8 cellular contexts compared by ENCODE assay signal in the genomic region with DNA sequence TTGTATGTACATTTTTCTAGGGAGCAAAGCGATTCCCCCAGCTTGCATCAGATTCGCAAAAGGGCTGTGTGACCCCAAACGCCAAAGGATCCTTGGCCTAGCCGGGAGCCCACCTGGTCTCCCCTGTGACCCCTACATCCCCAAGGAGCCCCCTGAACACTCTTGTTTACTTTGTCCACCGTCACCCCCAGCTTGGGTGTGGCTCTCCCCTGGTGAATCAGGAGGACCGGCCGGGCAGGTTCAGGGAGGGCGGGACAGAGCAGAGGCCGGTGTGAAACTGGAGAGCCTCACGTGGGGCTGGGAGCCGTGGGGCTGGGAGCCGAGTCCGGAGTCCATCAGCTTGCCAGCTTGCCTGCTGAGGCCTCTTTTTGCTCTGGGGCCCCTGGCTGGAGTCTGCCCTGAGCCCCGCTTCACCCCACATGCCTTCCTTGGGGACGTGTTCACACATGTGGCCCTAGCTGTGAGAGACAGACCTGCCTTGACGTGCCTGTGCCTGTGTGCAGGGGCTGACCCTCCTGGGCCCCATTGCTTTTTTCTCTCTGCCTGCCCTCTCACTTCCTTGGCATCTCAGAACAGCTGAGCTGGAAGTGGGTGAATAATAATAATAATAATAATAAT. TPM values are rescaled to one million over a fixed set of nuclear protein-coding genes. Genes with fewer than 3 reads are reported as not detected.
DNase-seq lines count a peak whose midpoint lies in the region; ATAC-seq, FAIRE-seq and TF ChIP-seq lines count a peak whose summit lies in the region.

No MANE protein-coding gene starts in this region.

- peak overlapping the region; percentile 58 for H3K18ac ChIP-seq in neuronal stem cell (ENCODE audit: low read length)

- H3K14ac ChIP-seq in neuronal stem cell (ENCODE audit: low read length), result no peak overlapping the region

- no peaks in the 10 kb centered on the region for H3K9me3 ChIP-seq in neuronal stem cell (replicated peaks in 1 of 2; ENCODE audit: control insufficient read depth in 2 of 2, insufficient read depth in 1 of 2, low read depth in 1 of 2, low read length in 2 of 2)

- peaks cover 5 to 29% of the 10 kb centered on the region in 2 donors for H3K36me3 ChIP-seq in neuronal stem cell (replicated peaks in 1 of 2; ENCODE audit: control insufficient read depth in 2 of 2, insufficient read depth in 2 of 2, low read length in 2 of 2)

- H3K4me3 ChIP-seq in foreskin fibroblast (ENCODE audit: low read depth in 1 of 2, low read length in 2 of 2), result peak overlapping the region; percentile 70 to 96
- peak overlapping the region; percentile 66 to 80 for H3K4me3 ChIP-seq in neuronal stem cell (ENCODE audit: low read length in 2 of 2)

- H3K36me3 Mint-ChIP-seq in activated T-cell treated with anti-CD3 and anti-CD28 coated beads, Interleukin-2, amount 50 U/mL, for 24 hours (ENCODE audit: low read depth), result peaks cover 34% of the 10 kb centered on the region

- H3K27me3 Mint-ChIP-seq in activated T-cell treated with anti-CD3 and anti-CD28 coated beads, Interleukin-2, amount 50 U/mL, for 24 hours, result no peaks in the 10 kb centered on the region

- H3K4me1 Mint-ChIP-seq in activated T-cell treated with anti-CD3 and anti-CD28 coated beads, Interleukin-2, amount 50 U/mL, for 24 hours (ENCODE audit: low read depth), result peaks cover 77% of the 10 kb centered on the region

- peak overlapping the region; percentile 61 for H2AK5ac ChIP-seq in neuronal stem cell (ENCODE audit: low read depth, low read length)

- ATAC-seq in GM21515 (IDR thresholded peaks at IDR 0.05; ENCODE audit: unreplicated experiment), result no peak

- H3K4me2 ChIP-seq in neuronal stem cell (ENCODE audit: insufficient read depth, low read length, poor library complexity, severe bottlenecking), result peak overlapping the region; percentile 72

- H2BK12ac ChIP-seq in neuronal stem cell (ENCODE audit: low read length), result no peak overlapping the region

- DNase-seq in D341Med (ENCODE audit: low spot score) (peak; percentile 63), HTR-8/SVneo (ENCODE audit: insufficient read length, low spot score) (peak; percentile 46), foreskin fibroblast (peak; percentile 76 to 88), neuronal stem cell (ENCODE audit: low spot score) (no peak), SKM-1 (lab: John Stamatoyannopoulos, UW; ENCODE audit: unreplicated experiment) (no peak)
- peak; percentile 39 for DNase-seq in activated T-cell treated with anti-CD3 and anti-CD28 coated beads, Interleukin-2, amount 50 U/mL, for 24 hours
- no peak for DNase-seq in stimulated activated naive CD4-positive, alpha-beta T cell treated with Interleukin-2 at 50 U/mL for 16 hours (lab: John Stamatoyannopoulos, UW)

- no peak for TF ChIP-seq CTCF in foreskin fibroblast (IDR thresholded peaks at IDR 0.05; ENCODE audit: low read depth, low read length)

- no peaks in the 10 kb centered on the region for H3K27me3 ChIP-seq in neuronal stem cell (ENCODE audit: control insufficient read depth in 3 of 3, insufficient read depth in 3 of 3, low read depth in 1 of 3, low read length in 3 of 3)

- H3K27ac Mint-ChIP-seq in activated T-cell treated with anti-CD3 and anti-CD28 coated beads, Interleukin-2, amount 50 U/mL, for 24 hours, result peak overlapping the region; percentile 81

- H2BK5ac ChIP-seq in neuronal stem cell (ENCODE audit: low read length), result no peak overlapping the region

- H3K4me3 Mint-ChIP-seq in activated T-cell treated with anti-CD3 and anti-CD28 coated beads, Interleukin-2, amount 50 U/mL, for 24 hours, result peak overlapping the region; percentile 83

- FAIRE-seq in HTR-8/SVneo (lab: Jason Lieb, UNC), result no peak

- H3K9ac ChIP-seq in neuronal stem cell (ENCODE audit: low read depth, low read length, poor library complexity), result peak overlapping the region; percentile 70

- no CpG with 5 or more reads among the region's 16 CpGs for WGBS in neuronal stem cell (ENCODE audit: extremely low coverage in 2 of 2, insufficient read length in 2 of 2, insufficient replicate concordance in 1 of 2), 2 donors

- peak overlapping the region; percentile 6 for H2AFZ ChIP-seq in neuronal stem cell (ENCODE audit: low read length)

- H3K79me1 ChIP-seq in neuronal stem cell (ENCODE audit: low read depth, low read length), result peaks cover 20% of the 10 kb centered on the region

- no peak overlapping the region for H3K4ac ChIP-seq in neuronal stem cell (ENCODE audit: low read length)

- no peaks in the 10 kb centered on the region for H3K9me3 Mint-ChIP-seq in activated T-cell treated with anti-CD3 and anti-CD28 coated beads, Interleukin-2, amount 50 U/mL, for 24 hours

- H3K23ac ChIP-seq in neuronal stem cell (ENCODE audit: low read depth, low read length, poor library complexity), result peak overlapping the region; percentile 27

- H2BK120ac ChIP-seq in neuronal stem cell (ENCODE audit: low read depth, low read length), result no peak overlapping the region

- H2BK15ac ChIP-seq in neuronal stem cell (ENCODE audit: low read length), result no peak overlapping the region

- H4K91ac ChIP-seq in neuronal stem cell (ENCODE audit: low read depth, low read length, poor library complexity), result no peak overlapping the region

- no peak overlapping the region for H3K27ac ChIP-seq in neuronal stem cell (replicated peaks; ENCODE audit: low read length)

- no peak overlapping the region for H4K8ac ChIP-seq in neuronal stem cell (ENCODE audit: low read depth, low read length)

- H3K4me1 ChIP-seq in neuronal stem cell (ENCODE audit: control insufficient read depth in 2 of 2, insufficient read depth in 1 of 2, low read depth in 1 of 2, low read length in 2 of 2), result peaks cover 21 to 25% of the 10 kb centered on the region in 2 donors

RNA-seq across cellular contexts. Expression of gene ITPKC, which starts 2.0 kb away (rescaled TPM):
- polyA plus RNA-seq in neuronal stem cell (2013, experiment 1 of 2), result 4.7 TPM
- polyA plus RNA-seq in neuronal stem cell (2013, experiment 2 of 2), result 4.7 TPM

RNA-seq across cellular contexts. Expression of gene COQ8B, which starts 2.2 kb away (rescaled TPM):
- polyA plus RNA-seq in neuronal stem cell (2013, experiment 1 of 2), result 29.0 TPM
- 28.4 TPM for polyA plus RNA-seq in neuronal stem cell (2013, experiment 2 of 2)

RNA-seq across cellular contexts. Expression of gene NUMBL, which starts 28.4 kb away (rescaled TPM):
- polyA plus RNA-seq in neuronal stem cell (2013, experiment 1 of 2), result 17.1 TPM
- polyA plus RNA-seq in neuronal stem cell (2013, experiment 2 of 2), result 16.9 TPM

RNA-seq across cellular contexts. Expression of gene ACTMAP, which starts 31.4 kb away (rescaled TPM):
- polyA plus RNA-seq in neuronal stem cell (2013, experiment 1 of 2), result 12.8 TPM
- 13.2 TPM for polyA plus RNA-seq in neuronal stem cell (2013, experiment 2 of 2)

RNA-seq across cellular contexts. Expression of gene SNRPA, which starts 32.1 kb away (rescaled TPM):
- polyA plus RNA-seq in neuronal stem cell (2013, experiment 1 of 2), result 346 TPM
- polyA plus RNA-seq in neuronal stem cell (2013, experiment 2 of 2), result 347 TPM

Comparison
In these comparisons a context has a peak if more than half of its experiments do, and no peak if none do; other contexts are left out.
1. DNase-seq: peak in D341Med (single experiment), HTR-8/SVneo (single experiment), activated T-cell treated with anti-CD3 and anti-CD28 coated beads, Interleukin-2, amount 50 U/mL, for 24 hours (single experiment) and foreskin fibroblast (2 of 2); none in neuronal stem cell (single experiment), SKM-1 (single experiment) and stimulated activated naive CD4-positive, alpha-beta T cell treated with Interleukin-2 at 50 U/mL for 16 hours (single experiment).